29 cellular contexts compared by ENCODE assay signal in genomic region chr1:13994386-13994785, GRCh38.
"Had no signal": no experiment of that assay in that cellular context is flagged by ENCODE, and none has a peak within 500 bp of the region (broad histone marks: within the 10 kb centered on the region; RNA-seq: fewer than 3 reads in every experiment).

No MANE protein-coding gene starts in this region.

- H3K27me3 Mint-ChIP-seq: dendritic cell treated with granulocyte-macrophage colony-stimulating factor and Interleukin-4, amounts not matched to agents 40 ng/mL and 50 ng/mL, for 4 days had no signal

- H3K4me1 Mint-ChIP-seq: activated B cell treated with CpG ODN at 0.5 μM for 24 hours; activated T-helper 17 cell treated with anti-CD3 and anti-CD28 coated beads, Interleukin-2, amount 50 U/mL, for 72 hours; T-helper 17 cell had no signal

- H3K36me3 Mint-ChIP-seq: activated naive CD8-positive, alpha-beta T cell had no signal

- DNase-seq: activated B cell treated with CpG ODN at 0.5 μM for 24 hours; activated CD4-positive, alpha-beta T cell treated with anti-CD3 and anti-CD28 coated beads for 48 hours; activated CD4-positive, alpha-beta T cell treated with anti-CD3 and anti-CD28 coated beads, Interleukin-2, amount 50 U/mL, for 1 hour; activated CD4-positive, alpha-beta T cell treated with anti-CD3 and anti-CD28 coated beads, Interleukin-2, amount 50 U/mL, for 48 hours; activated CD8-positive, alpha-beta memory T cell treated with anti-CD3 and anti-CD28 coated beads for 24 hours; activated CD8-positive, alpha-beta T cell treated with anti-CD3 and anti-CD28 coated beads for 36 hours; activated effector memory CD4-positive, alpha-beta T cell treated with Interleukin-2 at 50 U/mL for 16 hours; activated gamma-delta T cell treated with Interleukin-2 at 50 U/mL for 16 hours; activated naive CD4-positive, alpha-beta T cell treated with anti-CD3 and anti-CD28 coated beads, Interleukin-2, amount 50 U/mL, for 16 hours; activated naive CD4-positive, alpha-beta T cell treated with Interleukin-2 at 50 U/mL for 16 hours; activated T-cell treated with anti-CD3 and anti-CD28 coated beads, Interleukin-2, amount 50 U/mL, for 4 hours; amniotic stem cell; anterior cingulate cortex; central memory CD4-positive, alpha-beta T cell; cerebellar nuclear complex; colonic mucosa; dorsolateral prefrontal cortex; effector memory CD4-positive, alpha-beta T cell; endodermal cell; erythroblast; head of caudate nucleus; T-helper 1 cell; T-helper 17 cell; T1000; WERI-Rb-1 had no signal

- H3K27ac Mint-ChIP-seq: activated B cell treated with CpG ODN at 0.5 μM for 24 hours; activated CD8-positive, alpha-beta T cell treated with anti-CD3 and anti-CD28 coated beads for 36 hours; activated naive CD8-positive, alpha-beta T cell; activated T-helper 17 cell treated with anti-CD3 and anti-CD28 coated beads, Interleukin-2, amount 50 U/mL, for 72 hours; dendritic cell treated with granulocyte-macrophage colony-stimulating factor and Interleukin-4, amounts not matched to agents 40 ng/mL and 50 ng/mL, for 4 days; endodermal cell; T-helper 17 cell; T-helper 2 cell treated with Interferon-gamma antibody and Interleukin-4, amounts not matched to agents 5 μg/mL and 100 μg/mL, for 36 hours had no signal

- H3K4me3 Mint-ChIP-seq: activated B cell treated with CpG ODN at 0.5 μM for 24 hours; activated CD8-positive, alpha-beta T cell treated with anti-CD3 and anti-CD28 coated beads for 36 hours; activated naive CD8-positive, alpha-beta T cell; activated T-cell treated with anti-CD3 and anti-CD28 coated beads, Interleukin-2, amount 50 U/mL, for 4 hours; activated T-helper 17 cell treated with anti-CD3 and anti-CD28 coated beads, Interleukin-2, amount 50 U/mL, for 72 hours; dendritic cell treated with granulocyte-macrophage colony-stimulating factor and Interleukin-4, amounts not matched to agents 40 ng/mL and 50 ng/mL, for 4 days; endodermal cell; T-helper 17 cell; T-helper 2 cell treated with Interferon-gamma antibody and Interleukin-4, amounts not matched to agents 5 μg/mL and 100 μg/mL, for 36 hours had no signal
